In genomic region chr11:102630598-102631448, GRCh38 we compare ENCODE assay signal across 2 cellular contexts.
TF ChIP-seq lines count a peak whose summit lies in the region.

No MANE protein-coding gene starts in this region.

TF ChIP-seq in A549, 52 proteins besides CTCF, POLR2A, EP300 and RAD21:
- TF ChIP-seq ATOH8 (CRISPR knock-in tag; IDR thresholded peaks at IDR 0.05; ENCODE audit: low read depth) (no peak), REST (IDR thresholded peaks at IDR 0.05) (no peak), HOXB13 (CRISPR knock-in tag; IDR thresholded peaks at IDR 0.05; ENCODE audit: low read depth) (no peak), FOSB (CRISPR knock-in tag; IDR thresholded peaks at IDR 0.05) (no peak), E2F6 (IDR thresholded peaks at IDR 0.05; ENCODE audit: borderline replicate concordance, low read depth) (no peak)

TF ChIP-seq in neural cell, 6 proteins besides CTCF, POLR2A, EP300 and RAD21 (continued from another document):
- TF ChIP-seq REST (IDR thresholded peaks at IDR 0.05; ENCODE audit: borderline replicate concordance), result no peak
